Comparison of ENCODE assay signal across 12 cellular contexts in genomic region chr5:10505517-10506095, GRCh38. TPM values are rescaled to one million over a fixed set of nuclear protein-coding genes. Genes with fewer than 3 reads are reported as not detected.
A peak's percentile ranks its signal among the peaks of the same experiment; 100 is the strongest.
DNase-seq lines count a peak whose midpoint lies in the region; ATAC-seq and TF ChIP-seq lines count a peak whose summit lies in the region.
"Had no signal": no experiment of that assay in that cellular context is flagged by ENCODE, and none has a peak within 500 bp of the region (broad histone marks: within the 10 kb centered on the region; RNA-seq: fewer than 3 reads in every experiment).

No MANE protein-coding gene starts in this region.

- WGBS in testis, 2 donors: 85 to 87% methylated on average over 8 of the region's 8 CpGs

- peaks cover 1% of the 10 kb centered on the region for H3K36me3 Mint-ChIP-seq in central memory CD8-positive, alpha-beta T cell (ENCODE audit: insufficient read depth)
- H3K36me3 Mint-ChIP-seq: activated CD8-positive, alpha-beta memory T cell treated with anti-CD3 and anti-CD28 coated beads, Interleukin-2, amount 10 ng/mL, durations not matched to agents 7 days and 5 days; naive thymus-derived CD8-positive, alpha-beta T cell had no signal

- H3K36me3 ChIP-seq in testis (ENCODE audit: low read depth, missing control alignments): no peaks in the 10 kb centered on the region
- H3K36me3 ChIP-seq in left ventricle myocardium inferior: no peaks in the 10 kb centered on the region
- H3K36me3 ChIP-seq: tibial nerve had no signal

- ATAC-seq in GM18517 (IDR thresholded peaks at IDR 0.05; ENCODE audit: unreplicated experiment): peak; percentile 86
- ATAC-seq in HG02623 (IDR thresholded peaks at IDR 0.05; ENCODE audit: unreplicated experiment): peak; percentile 68
- peak; percentile 56 for ATAC-seq in central memory CD8-positive, alpha-beta T cell (replicated peaks; ENCODE audit: extremely low read depth, poor library complexity, severe bottlenecking)
- ATAC-seq: activated CD8-positive, alpha-beta memory T cell treated with anti-CD3 and anti-CD28 coated beads, Interleukin-2, amount 10 ng/mL, durations not matched to agents 7 days and 5 days; naive thymus-derived CD8-positive, alpha-beta T cell had no signal

- peak; percentile 86 to 89 for DNase-seq in HL-60 (ENCODE audit: low read depth in 1 of 2, low spot score in 1 of 2)
- no peak for DNase-seq in central memory CD8-positive, alpha-beta T cell (ENCODE audit: low spot score in 2 of 2)
- DNase-seq in NCI-H2029 treated with DMSO at 0.1 percent for 48 hours (lab: John Stamatoyannopoulos, UW): no peak
- DNase-seq in cerebellar cortex (ENCODE audit: low spot score): no peak
- no peak for DNase-seq in testis
- no peak for DNase-seq in left ventricle myocardium inferior
- DNase-seq: activated CD8-positive, alpha-beta memory T cell treated with anti-CD3 and anti-CD28 coated beads, Interleukin-2, amount 10 ng/mL, durations not matched to agents 7 days and 5 days; naive thymus-derived CD8-positive, alpha-beta T cell; NCI-H1092 treated with DMSO at 0.1 percent for 48 hours had no signal

- peaks cover 20% of the 10 kb centered on the region for H3K27me3 Mint-ChIP-seq in central memory CD8-positive, alpha-beta T cell

- no peaks in the 10 kb centered on the region for H3K9me3 Mint-ChIP-seq in central memory CD8-positive, alpha-beta T cell
- H3K9me3 Mint-ChIP-seq: naive thymus-derived CD8-positive, alpha-beta T cell had no signal

- intact Hi-C loops in testis (cut with DNase I; ENCODE audit: low total_unique reads) (no loop called here), left ventricle myocardium inferior (cut with micrococcal nuclease) (no loop called here)

- no peak overlapping the region for H3K4me3 Mint-ChIP-seq in central memory CD8-positive, alpha-beta T cell
- H3K4me3 Mint-ChIP-seq: activated CD8-positive, alpha-beta memory T cell treated with anti-CD3 and anti-CD28 coated beads, Interleukin-2, amount 10 ng/mL, durations not matched to agents 7 days and 5 days had no signal

- H3K27ac ChIP-seq in HL-60 (replicated peaks) (peak overlapping the region; percentile 76), testis (no peak overlapping the region), left ventricle myocardium inferior (replicated peaks) (no peak overlapping the region)
- H3K27ac ChIP-seq: tibial nerve had no signal

- H3K27ac Mint-ChIP-seq in central memory CD8-positive, alpha-beta T cell (ENCODE audit: low read depth): no peak overlapping the region
- H3K27ac Mint-ChIP-seq: activated CD8-positive, alpha-beta memory T cell treated with anti-CD3 and anti-CD28 coated beads, Interleukin-2, amount 10 ng/mL, durations not matched to agents 7 days and 5 days had no signal

- TF ChIP-seq POLR2A in testis (IDR thresholded peaks at IDR 0.05): no peak

- TF ChIP-seq CTCF in HL-60 (IDR thresholded peaks at IDR 0.05; ENCODE audit: insufficient read depth, low read length) (no peak), testis (IDR thresholded peaks at IDR 0.05) (no peak), left ventricle myocardium inferior (IDR thresholded peaks at IDR 0.05; ENCODE audit: borderline replicate concordance) (no peak)

- no peaks in the 10 kb centered on the region for H3K27me3 ChIP-seq in HL-60 (ENCODE audit: insufficient read depth, poor library complexity, severe bottlenecking)
- no peaks in the 10 kb centered on the region for H3K27me3 ChIP-seq in testis
- H3K27me3 ChIP-seq in left ventricle myocardium inferior (ENCODE audit: low read depth): no peaks in the 10 kb centered on the region
- H3K27me3 ChIP-seq: tibial nerve had no signal

- H3K9me3 ChIP-seq in testis: no peaks in the 10 kb centered on the region
- no peaks in the 10 kb centered on the region for H3K9me3 ChIP-seq in left ventricle myocardium inferior (replicated peaks)
- H3K9me3 ChIP-seq: tibial nerve had no signal

- H3K4me1 Mint-ChIP-seq in central memory CD8-positive, alpha-beta T cell: no peaks in the 10 kb centered on the region
- H3K4me1 Mint-ChIP-seq: activated CD8-positive, alpha-beta memory T cell treated with anti-CD3 and anti-CD28 coated beads, Interleukin-2, amount 10 ng/mL, durations not matched to agents 7 days and 5 days had no signal

- H3K4me3 ChIP-seq in HL-60 (replicated peaks; ENCODE audit: insufficient read depth, low read length) (no peak overlapping the region), testis (no peak overlapping the region), left ventricle myocardium inferior (no peak overlapping the region)
- H3K4me3 ChIP-seq: tibial nerve had no signal

- H3K4me1 ChIP-seq in testis (no peaks in the 10 kb centered on the region), left ventricle myocardium inferior (peaks cover 22% of the 10 kb centered on the region)
- H3K4me1 ChIP-seq: tibial nerve had no signal

RNA-seq across cellular contexts. Expression of gene ANKRD33B, which starts 58.3 kb away (rescaled TPM):
- total RNA-seq in testis (1 to 10 TPM; 5.6 to 5.8 TPM), left ventricle myocardium inferior (15.2 TPM)
- polyA plus RNA-seq in testis (ENCODE audit: insufficient read depth, low read depth, low replicate concordance): 3.7 TPM

Comparison
In these comparisons a context has a peak if more than half of its experiments do, and no peak if none do; other contexts are left out.
1. DNase-seq: peak in HL-60 (2 of 2); none in central memory CD8-positive, alpha-beta T cell (0 of 2), NCI-H2029 treated with DMSO at 0.1 percent for 48 hours (single experiment), cerebellar cortex (single experiment), testis (single experiment) and left ventricle myocardium inferior (single experiment).
2. Peak in every context shown above with its lines, with median percentiles within 50 percentile points of each other: ATAC-seq.